Comparison of ENCODE assay signal across 1 cellular context in the genomic region with DNA sequence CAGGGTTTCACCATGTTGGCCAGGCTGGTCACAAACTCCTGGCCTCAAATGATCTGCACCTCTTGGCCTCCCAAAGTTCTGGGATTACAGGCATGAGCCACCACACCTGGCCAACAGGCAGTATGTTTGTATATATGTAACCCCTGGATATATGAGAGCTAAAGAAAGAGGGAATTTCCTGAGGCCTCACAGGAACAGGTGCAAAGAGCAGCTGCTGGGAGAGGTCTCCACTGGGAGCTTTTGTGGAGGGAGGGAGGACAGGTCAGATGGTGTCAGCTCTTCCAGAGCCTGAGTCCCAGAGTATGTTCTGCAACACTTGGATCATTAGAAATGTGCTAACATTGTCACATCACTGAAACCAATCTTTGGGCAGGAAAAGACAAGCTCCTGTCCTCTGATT.
TF ChIP-seq lines count a peak whose summit lies in the region.

No MANE protein-coding gene starts in this region.

TF ChIP-seq in HepG2, 621 proteins besides CTCF, POLR2A, EP300 and RAD21 (continued from another document and continues in another):
- TF ChIP-seq ZNF318 (CRISPR knock-in tag; IDR thresholded peaks at IDR 0.05) (no peak), ZMYM2 (CRISPR knock-in tag; IDR thresholded peaks at IDR 0.05) (peak; percentile 69; the same call in 1 of the 2 replicates), SAP130 (CRISPR knock-in tag; IDR thresholded peaks at IDR 0.05; ENCODE audit: low read depth) (peak; percentile 37), CCDC6 (CRISPR knock-in tag; IDR thresholded peaks at IDR 0.05) (no peak), HNF4G (IDR thresholded peaks at IDR 0.05; ENCODE audit: borderline replicate concordance, low read depth, low read length) (0 out of 2 replicates have a peak, but pooled peaks have one; percentile 17), HNF4G (CRISPR knock-in tag; IDR thresholded peaks at IDR 0.05; ENCODE audit: borderline replicate concordance, low read depth) (no peak), ZFP37 (CRISPR knock-in tag; IDR thresholded peaks at IDR 0.05; ENCODE audit: borderline replicate concordance) (no peak), SMAD3 (CRISPR knock-in tag; IDR thresholded peaks at IDR 0.05) (no peak), RELA (CRISPR knock-in tag; IDR thresholded peaks at IDR 0.05) (no peak), ZNF232 (CRISPR knock-in tag; IDR thresholded peaks at IDR 0.05; ENCODE audit: borderline replicate concordance) (no peak), RNF2 (conservative IDR thresholded peaks at IDR 0.05; ENCODE audit: low read depth) (no peak), KDM2A (CRISPR knock-in tag; IDR thresholded peaks at IDR 0.05; ENCODE audit: borderline replicate concordance, low read depth) (no peak), PCBP1 (IDR thresholded peaks at IDR 0.05; ENCODE audit: borderline replicate concordance, low read depth, low read length) (no peak), NAIF1 (CRISPR knock-in tag; IDR thresholded peaks at IDR 0.05; ENCODE audit: borderline replicate concordance) (no peak), ZNF878 (CRISPR knock-in tag; IDR thresholded peaks at IDR 0.05) (no peak), MAX (IDR thresholded peaks at IDR 0.05) (0 out of 2 replicates have a peak, but pooled peaks have one; percentile 20), ZNF670 (CRISPR knock-in tag; IDR thresholded peaks at IDR 0.05; ENCODE audit: borderline replicate concordance) (no peak), ZNF280B (CRISPR knock-in tag; IDR thresholded peaks at IDR 0.05; ENCODE audit: borderline replicate concordance) (no peak), PHB2 (IDR thresholded peaks at IDR 0.05; ENCODE audit: partially characterized antibody) (no peak), ARID2 (CRISPR knock-in tag; IDR thresholded peaks at IDR 0.05; ENCODE audit: borderline replicate concordance) (no peak), ATF7-NPFF (CRISPR knock-in tag; IDR thresholded peaks at IDR 0.05; ENCODE audit: low read depth) (0 out of 2 replicates have a peak, but pooled peaks have one; percentile 43), IRX3 (CRISPR knock-in tag; IDR thresholded peaks at IDR 0.05; ENCODE audit: borderline replicate concordance, low read depth) (no peak), CBX1 (IDR thresholded peaks at IDR 0.05; ENCODE audit: low read depth) (no peak), ZNF563 (CRISPR knock-in tag; IDR thresholded peaks at IDR 0.05) (no peak), TBX2 (CRISPR knock-in tag; IDR thresholded peaks at IDR 0.05; ENCODE audit: borderline replicate concordance) (peak; percentile 71; the same call in 1 of the 2 replicates), TRIM24 (CRISPR knock-in tag; IDR thresholded peaks at IDR 0.05) (no peak), SIX1 (CRISPR knock-in tag; IDR thresholded peaks at IDR 0.05; ENCODE audit: borderline replicate concordance) (peak; percentile 26; the same call in 1 of the 2 replicates)
- TF ChIP-seq, protein P1, sequence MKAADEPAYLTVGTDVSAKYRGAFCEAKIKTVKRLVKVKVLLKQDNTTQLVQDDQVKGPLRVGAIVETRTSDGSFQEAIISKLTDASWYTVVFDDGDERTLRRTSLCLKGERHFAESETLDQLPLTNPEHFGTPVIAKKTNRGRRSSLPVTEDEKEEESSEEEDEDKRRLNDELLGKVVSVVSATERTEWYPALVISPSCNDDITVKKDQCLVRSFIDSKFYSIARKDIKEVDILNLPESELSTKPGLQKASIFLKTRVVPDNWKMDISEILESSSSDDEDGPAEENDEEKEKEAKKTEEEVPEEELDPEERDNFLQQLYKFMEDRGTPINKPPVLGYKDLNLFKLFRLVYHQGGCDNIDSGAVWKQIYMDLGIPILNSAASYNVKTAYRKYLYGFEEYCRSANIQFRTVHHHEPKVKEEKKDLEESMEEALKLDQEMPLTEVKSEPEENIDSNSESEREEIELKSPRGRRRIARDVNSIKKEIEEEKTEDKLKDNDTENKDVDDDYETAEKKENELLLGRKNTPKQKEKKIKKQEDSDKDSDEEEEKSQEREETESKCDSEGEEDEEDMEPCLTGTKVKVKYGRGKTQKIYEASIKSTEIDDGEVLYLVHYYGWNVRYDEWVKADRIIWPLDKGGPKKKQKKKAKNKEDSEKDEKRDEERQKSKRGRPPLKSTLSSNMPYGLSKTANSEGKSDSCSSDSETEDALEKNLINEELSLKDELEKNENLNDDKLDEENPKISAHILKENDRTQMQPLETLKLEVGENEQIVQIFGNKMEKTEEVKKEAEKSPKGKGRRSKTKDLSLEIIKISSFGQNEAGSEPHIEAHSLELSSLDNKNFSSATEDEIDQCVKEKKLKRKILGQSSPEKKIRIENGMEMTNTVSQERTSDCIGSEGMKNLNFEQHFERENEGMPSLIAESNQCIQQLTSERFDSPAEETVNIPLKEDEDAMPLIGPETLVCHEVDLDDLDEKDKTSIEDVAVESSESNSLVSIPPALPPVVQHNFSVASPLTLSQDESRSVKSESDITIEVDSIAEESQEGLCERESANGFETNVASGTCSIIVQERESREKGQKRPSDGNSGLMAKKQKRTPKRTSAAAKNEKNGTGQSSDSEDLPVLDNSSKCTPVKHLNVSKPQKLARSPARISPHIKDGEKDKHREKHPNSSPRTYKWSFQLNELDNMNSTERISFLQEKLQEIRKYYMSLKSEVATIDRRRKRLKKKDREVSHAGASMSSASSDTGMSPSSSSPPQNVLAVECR (CRISPR knock-in tag; IDR thresholded peaks at IDR 0.05; ENCODE audit: borderline replicate concordance) = peak; percentile 11; the same call in 1 of the 2 replicates
- TF ChIP-seq, protein P2, sequence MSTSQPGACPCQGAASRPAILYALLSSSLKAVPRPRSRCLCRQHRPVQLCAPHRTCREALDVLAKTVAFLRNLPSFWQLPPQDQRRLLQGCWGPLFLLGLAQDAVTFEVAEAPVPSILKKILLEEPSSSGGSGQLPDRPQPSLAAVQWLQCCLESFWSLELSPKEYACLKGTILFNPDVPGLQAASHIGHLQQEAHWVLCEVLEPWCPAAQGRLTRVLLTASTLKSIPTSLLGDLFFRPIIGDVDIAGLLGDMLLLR (CRISPR knock-in tag; IDR thresholded peaks at IDR 0.05) = no peak
- TF ChIP-seq, protein P3, sequence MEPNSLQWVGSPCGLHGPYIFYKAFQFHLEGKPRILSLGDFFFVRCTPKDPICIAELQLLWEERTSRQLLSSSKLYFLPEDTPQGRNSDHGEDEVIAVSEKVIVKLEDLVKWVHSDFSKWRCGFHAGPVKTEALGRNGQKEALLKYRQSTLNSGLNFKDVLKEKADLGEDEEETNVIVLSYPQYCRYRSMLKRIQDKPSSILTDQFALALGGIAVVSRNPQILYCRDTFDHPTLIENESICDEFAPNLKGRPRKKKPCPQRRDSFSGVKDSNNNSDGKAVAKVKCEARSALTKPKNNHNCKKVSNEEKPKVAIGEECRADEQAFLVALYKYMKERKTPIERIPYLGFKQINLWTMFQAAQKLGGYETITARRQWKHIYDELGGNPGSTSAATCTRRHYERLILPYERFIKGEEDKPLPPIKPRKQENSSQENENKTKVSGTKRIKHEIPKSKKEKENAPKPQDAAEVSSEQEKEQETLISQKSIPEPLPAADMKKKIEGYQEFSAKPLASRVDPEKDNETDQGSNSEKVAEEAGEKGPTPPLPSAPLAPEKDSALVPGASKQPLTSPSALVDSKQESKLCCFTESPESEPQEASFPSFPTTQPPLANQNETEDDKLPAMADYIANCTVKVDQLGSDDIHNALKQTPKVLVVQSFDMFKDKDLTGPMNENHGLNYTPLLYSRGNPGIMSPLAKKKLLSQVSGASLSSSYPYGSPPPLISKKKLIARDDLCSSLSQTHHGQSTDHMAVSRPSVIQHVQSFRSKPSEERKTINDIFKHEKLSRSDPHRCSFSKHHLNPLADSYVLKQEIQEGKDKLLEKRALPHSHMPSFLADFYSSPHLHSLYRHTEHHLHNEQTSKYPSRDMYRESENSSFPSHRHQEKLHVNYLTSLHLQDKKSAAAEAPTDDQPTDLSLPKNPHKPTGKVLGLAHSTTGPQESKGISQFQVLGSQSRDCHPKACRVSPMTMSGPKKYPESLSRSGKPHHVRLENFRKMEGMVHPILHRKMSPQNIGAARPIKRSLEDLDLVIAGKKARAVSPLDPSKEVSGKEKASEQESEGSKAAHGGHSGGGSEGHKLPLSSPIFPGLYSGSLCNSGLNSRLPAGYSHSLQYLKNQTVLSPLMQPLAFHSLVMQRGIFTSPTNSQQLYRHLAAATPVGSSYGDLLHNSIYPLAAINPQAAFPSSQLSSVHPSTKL (CRISPR knock-in tag; IDR thresholded peaks at IDR 0.05) = peak; percentile 34; the same call in 1 of the 2 replicates
- TF ChIP-seq, protein P4, sequence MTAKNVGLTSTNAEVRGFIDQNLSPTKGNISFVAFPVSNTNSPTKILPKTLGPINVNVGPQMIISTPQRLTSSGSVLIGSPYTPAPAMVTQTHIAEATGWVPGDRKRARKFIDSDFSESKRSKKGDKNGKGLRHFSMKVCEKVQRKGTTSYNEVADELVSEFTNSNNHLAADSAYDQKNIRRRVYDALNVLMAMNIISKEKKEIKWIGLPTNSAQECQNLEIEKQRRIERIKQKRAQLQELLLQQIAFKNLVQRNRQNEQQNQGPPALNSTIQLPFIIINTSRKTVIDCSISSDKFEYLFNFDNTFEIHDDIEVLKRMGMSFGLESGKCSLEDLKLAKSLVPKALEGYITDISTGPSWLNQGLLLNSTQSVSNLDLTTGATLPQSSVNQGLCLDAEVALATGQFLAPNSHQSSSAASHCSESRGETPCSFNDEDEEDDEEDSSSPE (CRISPR knock-in tag; IDR thresholded peaks at IDR 0.05) = no peak
- TF ChIP-seq, protein P5, sequence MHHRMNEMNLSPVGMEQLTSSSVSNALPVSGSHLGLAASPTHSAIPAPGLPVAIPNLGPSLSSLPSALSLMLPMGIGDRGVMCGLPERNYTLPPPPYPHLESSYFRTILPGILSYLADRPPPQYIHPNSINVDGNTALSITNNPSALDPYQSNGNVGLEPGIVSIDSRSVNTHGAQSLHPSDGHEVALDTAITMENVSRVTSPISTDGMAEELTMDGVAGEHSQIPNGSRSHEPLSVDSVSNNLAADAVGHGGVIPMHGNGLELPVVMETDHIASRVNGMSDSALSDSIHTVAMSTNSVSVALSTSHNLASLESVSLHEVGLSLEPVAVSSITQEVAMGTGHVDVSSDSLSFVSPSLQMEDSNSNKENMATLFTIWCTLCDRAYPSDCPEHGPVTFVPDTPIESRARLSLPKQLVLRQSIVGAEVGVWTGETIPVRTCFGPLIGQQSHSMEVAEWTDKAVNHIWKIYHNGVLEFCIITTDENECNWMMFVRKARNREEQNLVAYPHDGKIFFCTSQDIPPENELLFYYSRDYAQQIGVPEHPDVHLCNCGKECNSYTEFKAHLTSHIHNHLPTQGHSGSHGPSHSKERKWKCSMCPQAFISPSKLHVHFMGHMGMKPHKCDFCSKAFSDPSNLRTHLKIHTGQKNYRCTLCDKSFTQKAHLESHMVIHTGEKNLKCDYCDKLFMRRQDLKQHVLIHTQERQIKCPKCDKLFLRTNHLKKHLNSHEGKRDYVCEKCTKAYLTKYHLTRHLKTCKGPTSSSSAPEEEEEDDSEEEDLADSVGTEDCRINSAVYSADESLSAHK (CRISPR knock-in tag; IDR thresholded peaks at IDR 0.05; ENCODE audit: borderline replicate concordance) = no peak
